Comparison of ENCODE assay signal across 25 cellular contexts in the genomic region with DNA sequence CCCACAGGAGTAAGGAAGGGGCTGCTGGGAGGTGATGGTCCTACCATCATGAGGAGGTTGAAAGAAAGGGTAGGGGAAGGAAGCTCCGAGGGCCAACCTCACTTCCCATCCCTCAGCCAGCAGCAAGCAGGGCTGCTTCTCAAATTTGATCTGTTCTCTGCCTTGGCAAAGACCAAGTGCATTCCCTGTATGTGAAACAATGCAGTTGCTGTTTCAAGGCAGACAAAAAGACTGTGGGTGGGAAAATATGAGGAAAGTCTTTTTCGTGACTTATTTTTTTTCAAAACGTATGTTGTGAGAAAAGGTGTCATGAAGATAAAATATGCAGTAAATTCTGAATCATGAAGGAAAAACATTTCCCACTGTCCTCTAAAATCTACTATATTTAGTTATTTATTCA.
"Had no signal": no experiment of that assay in that cellular context is flagged by ENCODE, and none has a peak within 500 bp of the region (broad histone marks: within the 10 kb centered on the region; RNA-seq: fewer than 3 reads in every experiment).

No MANE protein-coding gene starts in this region.

- DNase-seq: activated CD4-positive, alpha-beta T cell treated with anti-CD3 and anti-CD28 coated beads for 36 hours; activated CD4-positive, alpha-beta T cell treated with anti-CD3 and anti-CD28 coated beads, Interleukin-2, amount 50 U/mL, for 4 hours; activated CD8-positive, alpha-beta memory T cell treated with anti-CD3 and anti-CD28 coated beads for 24 hours; activated CD8-positive, alpha-beta memory T cell treated with anti-CD3 and anti-CD28 coated beads, Interleukin-2, amount 50 U/mL, for 4 hours; activated naive CD4-positive, alpha-beta T cell; activated T-cell treated with anti-CD3 and anti-CD28 coated beads, Interleukin-2, amount 50 U/mL, for 4 hours; dermis blood vessel endothelial cell; effector CD8-positive, alpha-beta T cell; foreskin melanocyte; glutamatergic neuron; immature natural killer cell; kidney glomerular epithelial cell; midbrain; spleen; stimulated activated CD4-positive, alpha-beta T cell treated with anti-CD3 and anti-CD28 coated beads, Interleukin-4, amount 100 ng/mL, for 4 hours; stimulated activated naive CD8-positive, alpha-beta T cell treated with anti-CD3 and anti-CD28 coated beads, Interleukin-15, Interleukin-2, amounts not matched to agents 100 U/mL and 50 U/mL, for 24 hours; T-helper 9 cell; tibial artery had no signal

- H3K4me3 ChIP-seq: hepatocyte, left lung, lung, prostate gland, spleen, tibial artery had no signal

- H3K27me3 ChIP-seq: hepatocyte, left lung, spleen, tibial artery had no signal

- ATAC-seq: activated CD4-positive, alpha-beta T cell treated with anti-CD3 and anti-CD28 coated beads for 36 hours; activated T-cell treated with anti-CD3 and anti-CD28 coated beads, Interleukin-2, amount 50 U/mL, for 4 hours; stimulated activated naive CD8-positive, alpha-beta T cell treated with anti-CD3 and anti-CD28 coated beads, Interleukin-15, Interleukin-2, amounts not matched to agents 100 U/mL and 50 U/mL, for 24 hours had no signal

- H3K4me1 Mint-ChIP-seq: activated CD4-positive, alpha-beta T cell treated with anti-CD3 and anti-CD28 coated beads for 36 hours had no signal

- H3K27me3 Mint-ChIP-seq: activated CD4-positive, alpha-beta T cell treated with anti-CD3 and anti-CD28 coated beads for 36 hours; activated naive CD8-positive, alpha-beta T cell had no signal

- H3K27ac Mint-ChIP-seq: activated CD4-positive, alpha-beta T cell treated with anti-CD3 and anti-CD28 coated beads for 36 hours; activated naive CD8-positive, alpha-beta T cell; activated T-helper 2 cell treated with anti-CD3 and anti-CD28 coated beads, Interferon-gamma antibody, Interleukin-2, Interleukin-4, amounts not matched to agents 10 μg/mL and 5 μg/mL and 100 μg/mL, durations not matched to agents 14 hours and 24 hours and 36 hours; immature natural killer cell; WTC11 had no signal

- H3K79me2 ChIP-seq: hepatocyte had no signal

- H3K9me3 Mint-ChIP-seq: activated T-cell treated with anti-CD3 and anti-CD28 coated beads, Interleukin-2, amount 50 U/mL, for 4 hours; activated T-helper 2 cell treated with anti-CD3 and anti-CD28 coated beads, Interferon-gamma antibody, Interleukin-2, Interleukin-4, amounts not matched to agents 10 μg/mL and 5 μg/mL and 100 μg/mL, durations not matched to agents 14 hours and 24 hours and 36 hours; WTC11 had no signal

- H3K4me3 Mint-ChIP-seq: activated CD4-positive, alpha-beta T cell treated with anti-CD3 and anti-CD28 coated beads for 36 hours; activated naive CD8-positive, alpha-beta T cell; activated T-cell treated with anti-CD3 and anti-CD28 coated beads, Interleukin-2, amount 50 U/mL, for 4 hours; immature natural killer cell; WTC11 had no signal

- H3K36me3 ChIP-seq: left lung, prostate gland, tibial artery had no signal

- H3K4me1 ChIP-seq: prostate gland, spleen had no signal

- H3K36me3 Mint-ChIP-seq: WTC11 had no signal

- H2AFZ ChIP-seq: hepatocyte had no signal

- H3K27ac ChIP-seq: hepatocyte, left lung, prostate gland, spleen, tibial artery had no signal

- H3K4me2 ChIP-seq: hepatocyte had no signal

- H3K9me3 ChIP-seq: left lung, prostate gland, spleen, tibial artery had no signal
